1 cellular context compared by ENCODE assay signal in the genomic region with DNA sequence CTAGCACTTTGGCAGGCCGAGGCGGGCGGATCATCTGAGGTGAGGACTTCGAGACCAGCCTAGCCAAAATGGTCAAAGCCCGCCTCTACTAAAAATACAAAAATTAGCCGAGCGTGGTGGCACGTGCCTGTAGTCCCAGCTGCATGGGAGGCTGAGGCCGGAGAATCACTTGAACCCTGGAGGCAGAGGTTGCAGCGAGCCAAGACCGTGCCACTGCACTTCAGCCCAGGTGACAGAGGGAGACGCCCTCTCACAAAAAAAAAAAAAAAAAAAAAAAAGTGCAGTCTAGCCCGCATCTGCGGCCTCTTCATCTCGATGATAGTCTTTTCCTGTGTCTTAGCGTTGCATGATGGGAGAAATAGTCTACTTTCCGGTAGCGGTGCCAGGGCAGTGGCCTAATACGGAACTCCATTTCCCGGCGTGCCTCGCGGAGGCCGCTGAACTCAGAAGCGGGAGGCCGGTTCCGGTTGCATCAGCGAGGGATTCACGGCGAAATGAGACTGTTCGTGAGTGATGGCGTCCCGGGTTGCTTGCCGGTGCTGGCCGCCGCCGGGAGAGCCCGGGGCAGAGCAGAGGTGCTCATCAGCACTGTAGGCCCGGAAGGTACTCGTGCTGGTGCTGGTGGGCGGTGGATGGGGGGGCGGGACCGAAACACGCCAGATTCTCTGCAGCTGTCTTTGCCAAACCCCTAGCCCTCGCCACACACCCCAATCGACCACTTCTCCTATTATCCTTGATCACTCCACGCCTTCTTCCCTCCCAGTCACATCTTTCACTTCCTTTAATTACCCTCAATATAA.
TF ChIP-seq lines count a peak whose summit lies in the region.

A gene (plus strand): TSS at position 472 of the 800 bp plus-strand sequence. CDS start 23 bp downstream, at position 495.

TF ChIP-seq in HepG2, 621 proteins besides CTCF, POLR2A, EP300 and RAD21 (continued from another document and continues in another):
- TF ChIP-seq, protein P1, sequence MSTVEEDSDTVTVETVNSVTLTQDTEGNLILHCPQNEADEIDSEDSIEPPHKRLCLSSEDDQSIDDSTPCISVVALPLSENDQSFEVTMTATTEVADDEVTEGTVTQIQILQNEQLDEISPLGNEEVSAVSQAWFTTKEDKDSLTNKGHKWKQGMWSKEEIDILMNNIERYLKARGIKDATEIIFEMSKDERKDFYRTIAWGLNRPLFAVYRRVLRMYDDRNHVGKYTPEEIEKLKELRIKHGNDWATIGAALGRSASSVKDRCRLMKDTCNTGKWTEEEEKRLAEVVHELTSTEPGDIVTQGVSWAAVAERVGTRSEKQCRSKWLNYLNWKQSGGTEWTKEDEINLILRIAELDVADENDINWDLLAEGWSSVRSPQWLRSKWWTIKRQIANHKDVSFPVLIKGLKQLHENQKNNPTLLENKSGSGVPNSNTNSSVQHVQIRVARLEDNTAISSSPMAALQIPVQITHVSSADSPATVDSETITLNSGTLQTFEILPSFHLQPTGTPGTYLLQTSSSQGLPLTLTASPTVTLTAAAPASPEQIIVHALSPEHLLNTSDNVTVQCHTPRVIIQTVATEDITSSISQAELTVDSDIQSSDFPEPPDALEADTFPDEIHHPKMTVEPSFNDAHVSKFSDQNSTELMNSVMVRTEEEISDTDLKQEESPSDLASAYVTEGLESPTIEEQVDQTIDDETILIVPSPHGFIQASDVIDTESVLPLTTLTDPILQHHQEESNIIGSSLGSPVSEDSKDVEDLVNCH (CRISPR knock-in tag; IDR thresholded peaks at IDR 0.05), result no peak
- TF ChIP-seq AKAP8 (CRISPR knock-in tag; IDR thresholded peaks at IDR 0.05), result no peak
- TF ChIP-seq TSC22D2 (CRISPR knock-in tag; IDR thresholded peaks at IDR 0.05; ENCODE audit: borderline replicate concordance), result no peak
- no peak for TF ChIP-seq XBP1 (CRISPR knock-in tag; IDR thresholded peaks at IDR 0.05)
- peak; percentile 91; the same call in 1 of the 2 replicates for TF ChIP-seq SIN3A (IDR thresholded peaks at IDR 0.05; ENCODE audit: borderline replicate concordance, low read depth, low read length)
- TF ChIP-seq ZNF891 (CRISPR knock-in tag; IDR thresholded peaks at IDR 0.05), result 0 out of 2 replicates have a peak, but pooled peaks have one; percentile 40
- TF ChIP-seq ZNF382 (CRISPR knock-in tag; IDR thresholded peaks at IDR 0.05; ENCODE audit: borderline replicate concordance), result no peak
- TF ChIP-seq PRPF4 (IDR thresholded peaks at IDR 0.05; ENCODE audit: low read depth, low read length, poor library complexity, severe bottlenecking), result no peak
- no peak for TF ChIP-seq ZNF263 (CRISPR knock-in tag; IDR thresholded peaks at IDR 0.05)
- TF ChIP-seq ZNF12 (CRISPR knock-in tag; IDR thresholded peaks at IDR 0.05), result no peak
- no peak for TF ChIP-seq ZNF598 (CRISPR knock-in tag; IDR thresholded peaks at IDR 0.05; ENCODE audit: borderline replicate concordance)
- TF ChIP-seq, protein P2, sequence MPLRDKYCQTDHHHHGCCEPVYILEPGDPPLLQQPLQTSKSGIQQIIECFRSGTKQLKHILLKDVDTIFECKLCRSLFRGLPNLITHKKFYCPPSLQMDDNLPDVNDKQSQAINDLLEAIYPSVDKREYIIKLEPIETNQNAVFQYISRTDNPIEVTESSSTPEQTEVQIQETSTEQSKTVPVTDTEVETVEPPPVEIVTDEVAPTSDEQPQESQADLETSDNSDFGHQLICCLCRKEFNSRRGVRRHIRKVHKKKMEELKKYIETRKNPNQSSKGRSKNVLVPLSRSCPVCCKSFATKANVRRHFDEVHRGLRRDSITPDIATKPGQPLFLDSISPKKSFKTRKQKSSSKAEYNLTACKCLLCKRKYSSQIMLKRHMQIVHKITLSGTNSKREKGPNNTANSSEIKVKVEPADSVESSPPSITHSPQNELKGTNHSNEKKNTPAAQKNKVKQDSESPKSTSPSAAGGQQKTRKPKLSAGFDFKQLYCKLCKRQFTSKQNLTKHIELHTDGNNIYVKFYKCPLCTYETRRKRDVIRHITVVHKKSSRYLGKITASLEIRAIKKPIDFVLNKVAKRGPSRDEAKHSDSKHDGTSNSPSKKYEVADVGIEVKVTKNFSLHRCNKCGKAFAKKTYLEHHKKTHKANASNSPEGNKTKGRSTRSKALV (CRISPR knock-in tag; IDR thresholded peaks at IDR 0.05), result no peak
- TF ChIP-seq, protein P3, sequence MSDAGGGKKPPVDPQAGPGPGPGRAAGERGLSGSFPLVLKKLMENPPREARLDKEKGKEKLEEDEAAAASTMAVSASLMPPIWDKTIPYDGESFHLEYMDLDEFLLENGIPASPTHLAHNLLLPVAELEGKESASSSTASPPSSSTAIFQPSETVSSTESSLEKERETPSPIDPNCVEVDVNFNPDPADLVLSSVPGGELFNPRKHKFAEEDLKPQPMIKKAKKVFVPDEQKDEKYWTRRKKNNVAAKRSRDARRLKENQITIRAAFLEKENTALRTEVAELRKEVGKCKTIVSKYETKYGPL (CRISPR knock-in tag; IDR thresholded peaks at IDR 0.05), result no peak
- TF ChIP-seq SP1 (IDR thresholded peaks at IDR 0.05), result no peak
- TF ChIP-seq SP1 (CRISPR knock-in tag; IDR thresholded peaks at IDR 0.05), result no peak
- TF ChIP-seq, protein P4, sequence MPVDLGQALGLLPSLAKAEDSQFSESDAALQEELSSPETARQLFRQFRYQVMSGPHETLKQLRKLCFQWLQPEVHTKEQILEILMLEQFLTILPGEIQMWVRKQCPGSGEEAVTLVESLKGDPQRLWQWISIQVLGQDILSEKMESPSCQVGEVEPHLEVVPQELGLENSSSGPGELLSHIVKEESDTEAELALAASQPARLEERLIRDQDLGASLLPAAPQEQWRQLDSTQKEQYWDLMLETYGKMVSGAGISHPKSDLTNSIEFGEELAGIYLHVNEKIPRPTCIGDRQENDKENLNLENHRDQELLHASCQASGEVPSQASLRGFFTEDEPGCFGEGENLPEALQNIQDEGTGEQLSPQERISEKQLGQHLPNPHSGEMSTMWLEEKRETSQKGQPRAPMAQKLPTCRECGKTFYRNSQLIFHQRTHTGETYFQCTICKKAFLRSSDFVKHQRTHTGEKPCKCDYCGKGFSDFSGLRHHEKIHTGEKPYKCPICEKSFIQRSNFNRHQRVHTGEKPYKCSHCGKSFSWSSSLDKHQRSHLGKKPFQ (CRISPR knock-in tag; IDR thresholded peaks at IDR 0.05; ENCODE audit: insufficient replicate concordance), result no peak
- TF ChIP-seq, protein P5, sequence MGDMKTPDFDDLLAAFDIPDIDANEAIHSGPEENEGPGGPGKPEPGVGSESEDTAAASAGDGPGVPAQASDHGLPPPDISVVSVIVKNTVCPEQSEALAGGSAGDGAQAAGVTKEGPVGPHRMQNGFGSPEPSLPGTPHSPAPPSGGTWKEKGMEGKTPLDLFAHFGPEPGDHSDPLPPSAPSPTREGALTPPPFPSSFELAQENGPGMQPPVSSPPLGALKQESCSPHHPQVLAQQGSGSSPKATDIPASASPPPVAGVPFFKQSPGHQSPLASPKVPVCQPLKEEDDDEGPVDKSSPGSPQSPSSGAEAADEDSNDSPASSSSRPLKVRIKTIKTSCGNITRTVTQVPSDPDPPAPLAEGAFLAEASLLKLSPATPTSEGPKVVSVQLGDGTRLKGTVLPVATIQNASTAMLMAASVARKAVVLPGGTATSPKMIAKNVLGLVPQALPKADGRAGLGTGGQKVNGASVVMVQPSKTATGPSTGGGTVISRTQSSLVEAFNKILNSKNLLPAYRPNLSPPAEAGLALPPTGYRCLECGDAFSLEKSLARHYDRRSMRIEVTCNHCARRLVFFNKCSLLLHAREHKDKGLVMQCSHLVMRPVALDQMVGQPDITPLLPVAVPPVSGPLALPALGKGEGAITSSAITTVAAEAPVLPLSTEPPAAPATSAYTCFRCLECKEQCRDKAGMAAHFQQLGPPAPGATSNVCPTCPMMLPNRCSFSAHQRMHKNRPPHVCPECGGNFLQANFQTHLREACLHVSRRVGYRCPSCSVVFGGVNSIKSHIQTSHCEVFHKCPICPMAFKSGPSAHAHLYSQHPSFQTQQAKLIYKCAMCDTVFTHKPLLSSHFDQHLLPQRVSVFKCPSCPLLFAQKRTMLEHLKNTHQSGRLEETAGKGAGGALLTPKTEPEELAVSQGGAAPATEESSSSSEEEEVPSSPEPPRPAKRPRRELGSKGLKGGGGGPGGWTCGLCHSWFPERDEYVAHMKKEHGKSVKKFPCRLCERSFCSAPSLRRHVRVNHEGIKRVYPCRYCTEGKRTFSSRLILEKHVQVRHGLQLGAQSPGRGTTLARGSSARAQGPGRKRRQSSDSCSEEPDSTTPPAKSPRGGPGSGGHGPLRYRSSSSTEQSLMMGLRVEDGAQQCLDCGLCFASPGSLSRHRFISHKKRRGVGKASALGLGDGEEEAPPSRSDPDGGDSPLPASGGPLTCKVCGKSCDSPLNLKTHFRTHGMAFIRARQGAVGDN (CRISPR knock-in tag; IDR thresholded peaks at IDR 0.05), result peak; percentile 65
- peak; percentile 92 for TF ChIP-seq HDAC1 (CRISPR knock-in tag; IDR thresholded peaks at IDR 0.05)
- TF ChIP-seq, protein P6, sequence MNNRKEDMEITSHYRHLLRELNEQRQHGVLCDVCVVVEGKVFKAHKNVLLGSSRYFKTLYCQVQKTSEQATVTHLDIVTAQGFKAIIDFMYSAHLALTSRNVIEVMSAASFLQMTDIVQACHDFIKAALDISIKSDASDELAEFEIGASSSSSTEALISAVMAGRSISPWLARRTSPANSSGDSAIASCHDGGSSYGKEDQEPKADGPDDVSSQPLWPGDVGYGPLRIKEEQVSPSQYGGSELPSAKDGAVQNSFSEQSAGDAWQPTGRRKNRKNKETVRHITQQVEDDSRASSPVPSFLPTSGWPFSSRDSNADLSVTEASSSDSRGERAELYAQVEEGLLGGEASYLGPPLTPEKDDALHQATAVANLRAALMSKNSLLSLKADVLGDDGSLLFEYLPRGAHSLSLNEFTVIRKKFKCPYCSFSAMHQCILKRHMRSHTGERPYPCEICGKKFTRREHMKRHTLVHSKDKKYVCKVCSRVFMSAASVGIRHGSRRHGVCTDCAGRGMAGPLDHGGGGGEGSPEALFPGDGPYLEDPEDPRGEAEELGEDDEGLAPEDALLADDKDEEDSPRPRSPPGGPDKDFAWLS (CRISPR knock-in tag; IDR thresholded peaks at IDR 0.05; ENCODE audit: borderline replicate concordance), result no peak
- no peak for TF ChIP-seq ZNF629 (CRISPR knock-in tag; conservative IDR thresholded peaks at IDR 0.05)
- peak; percentile 76 for TF ChIP-seq POGZ (CRISPR knock-in tag; IDR thresholded peaks at IDR 0.05)
- no peak for TF ChIP-seq ZNF34 (CRISPR knock-in tag; IDR thresholded peaks at IDR 0.05; ENCODE audit: borderline replicate concordance)
- TF ChIP-seq HOXA9 (CRISPR knock-in tag; IDR thresholded peaks at IDR 0.05; ENCODE audit: borderline replicate concordance), result no peak
- no peak for TF ChIP-seq ZNF841 (CRISPR knock-in tag; IDR thresholded peaks at IDR 0.05; ENCODE audit: borderline replicate concordance)
- TF ChIP-seq, protein P7, sequence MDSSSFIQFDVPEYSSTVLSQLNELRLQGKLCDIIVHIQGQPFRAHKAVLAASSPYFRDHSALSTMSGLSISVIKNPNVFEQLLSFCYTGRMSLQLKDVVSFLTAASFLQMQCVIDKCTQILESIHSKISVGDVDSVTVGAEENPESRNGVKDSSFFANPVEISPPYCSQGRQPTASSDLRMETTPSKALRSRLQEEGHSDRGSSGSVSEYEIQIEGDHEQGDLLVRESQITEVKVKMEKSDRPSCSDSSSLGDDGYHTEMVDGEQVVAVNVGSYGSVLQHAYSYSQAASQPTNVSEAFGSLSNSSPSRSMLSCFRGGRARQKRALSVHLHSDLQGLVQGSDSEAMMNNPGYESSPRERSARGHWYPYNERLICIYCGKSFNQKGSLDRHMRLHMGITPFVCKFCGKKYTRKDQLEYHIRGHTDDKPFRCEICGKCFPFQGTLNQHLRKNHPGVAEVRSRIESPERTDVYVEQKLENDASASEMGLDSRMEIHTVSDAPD (CRISPR knock-in tag; IDR thresholded peaks at IDR 0.05), result no peak
- TF ChIP-seq SRSF4 (IDR thresholded peaks at IDR 0.05; ENCODE audit: low read depth, low read length, poor library complexity, severe bottlenecking), result no peak
- no peak for TF ChIP-seq MED8 (CRISPR knock-in tag; IDR thresholded peaks at IDR 0.05; ENCODE audit: insufficient replicate concordance)
- no peak for TF ChIP-seq LCORL (IDR thresholded peaks at IDR 0.05)
- peak; percentile 62; the same call in 1 of the 2 replicates for TF ChIP-seq LCORL (CRISPR knock-in tag; IDR thresholded peaks at IDR 0.05)
- TF ChIP-seq ZNF556 (CRISPR knock-in tag; IDR thresholded peaks at IDR 0.05; ENCODE audit: borderline replicate concordance), result no peak
- TF ChIP-seq, protein P8, sequence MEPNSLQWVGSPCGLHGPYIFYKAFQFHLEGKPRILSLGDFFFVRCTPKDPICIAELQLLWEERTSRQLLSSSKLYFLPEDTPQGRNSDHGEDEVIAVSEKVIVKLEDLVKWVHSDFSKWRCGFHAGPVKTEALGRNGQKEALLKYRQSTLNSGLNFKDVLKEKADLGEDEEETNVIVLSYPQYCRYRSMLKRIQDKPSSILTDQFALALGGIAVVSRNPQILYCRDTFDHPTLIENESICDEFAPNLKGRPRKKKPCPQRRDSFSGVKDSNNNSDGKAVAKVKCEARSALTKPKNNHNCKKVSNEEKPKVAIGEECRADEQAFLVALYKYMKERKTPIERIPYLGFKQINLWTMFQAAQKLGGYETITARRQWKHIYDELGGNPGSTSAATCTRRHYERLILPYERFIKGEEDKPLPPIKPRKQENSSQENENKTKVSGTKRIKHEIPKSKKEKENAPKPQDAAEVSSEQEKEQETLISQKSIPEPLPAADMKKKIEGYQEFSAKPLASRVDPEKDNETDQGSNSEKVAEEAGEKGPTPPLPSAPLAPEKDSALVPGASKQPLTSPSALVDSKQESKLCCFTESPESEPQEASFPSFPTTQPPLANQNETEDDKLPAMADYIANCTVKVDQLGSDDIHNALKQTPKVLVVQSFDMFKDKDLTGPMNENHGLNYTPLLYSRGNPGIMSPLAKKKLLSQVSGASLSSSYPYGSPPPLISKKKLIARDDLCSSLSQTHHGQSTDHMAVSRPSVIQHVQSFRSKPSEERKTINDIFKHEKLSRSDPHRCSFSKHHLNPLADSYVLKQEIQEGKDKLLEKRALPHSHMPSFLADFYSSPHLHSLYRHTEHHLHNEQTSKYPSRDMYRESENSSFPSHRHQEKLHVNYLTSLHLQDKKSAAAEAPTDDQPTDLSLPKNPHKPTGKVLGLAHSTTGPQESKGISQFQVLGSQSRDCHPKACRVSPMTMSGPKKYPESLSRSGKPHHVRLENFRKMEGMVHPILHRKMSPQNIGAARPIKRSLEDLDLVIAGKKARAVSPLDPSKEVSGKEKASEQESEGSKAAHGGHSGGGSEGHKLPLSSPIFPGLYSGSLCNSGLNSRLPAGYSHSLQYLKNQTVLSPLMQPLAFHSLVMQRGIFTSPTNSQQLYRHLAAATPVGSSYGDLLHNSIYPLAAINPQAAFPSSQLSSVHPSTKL (CRISPR knock-in tag; IDR thresholded peaks at IDR 0.05), result no peak
- no peak for TF ChIP-seq NFYB (CRISPR knock-in tag; IDR thresholded peaks at IDR 0.05)
- no peak for TF ChIP-seq FOXO1 (CRISPR knock-in tag; IDR thresholded peaks at IDR 0.05)
- TF ChIP-seq ZNF792 (CRISPR knock-in tag; IDR thresholded peaks at IDR 0.05), result 0 out of 2 replicates have a peak, but pooled peaks have one; percentile 31
- TF ChIP-seq HNF4A (CRISPR knock-in tag; IDR thresholded peaks at IDR 0.05), result no peak
- TF ChIP-seq, protein P9, sequence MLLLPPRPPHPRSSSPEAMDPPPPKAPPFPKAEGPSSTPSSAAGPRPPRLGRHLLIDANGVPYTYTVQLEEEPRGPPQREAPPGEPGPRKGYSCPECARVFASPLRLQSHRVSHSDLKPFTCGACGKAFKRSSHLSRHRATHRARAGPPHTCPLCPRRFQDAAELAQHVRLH (CRISPR knock-in tag; IDR thresholded peaks at IDR 0.05; ENCODE audit: borderline replicate concordance, low read depth), result 0 out of 2 replicates have a peak, but pooled peaks have one; percentile 32
- TF ChIP-seq, protein P10, sequence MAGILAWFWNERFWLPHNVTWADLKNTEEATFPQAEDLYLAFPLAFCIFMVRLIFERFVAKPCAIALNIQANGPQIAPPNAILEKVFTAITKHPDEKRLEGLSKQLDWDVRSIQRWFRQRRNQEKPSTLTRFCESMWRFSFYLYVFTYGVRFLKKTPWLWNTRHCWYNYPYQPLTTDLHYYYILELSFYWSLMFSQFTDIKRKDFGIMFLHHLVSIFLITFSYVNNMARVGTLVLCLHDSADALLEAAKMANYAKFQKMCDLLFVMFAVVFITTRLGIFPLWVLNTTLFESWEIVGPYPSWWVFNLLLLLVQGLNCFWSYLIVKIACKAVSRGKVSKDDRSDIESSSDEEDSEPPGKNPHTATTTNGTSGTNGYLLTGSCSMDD (CRISPR knock-in tag; IDR thresholded peaks at IDR 0.05), result no peak
